In the genomic region with DNA sequence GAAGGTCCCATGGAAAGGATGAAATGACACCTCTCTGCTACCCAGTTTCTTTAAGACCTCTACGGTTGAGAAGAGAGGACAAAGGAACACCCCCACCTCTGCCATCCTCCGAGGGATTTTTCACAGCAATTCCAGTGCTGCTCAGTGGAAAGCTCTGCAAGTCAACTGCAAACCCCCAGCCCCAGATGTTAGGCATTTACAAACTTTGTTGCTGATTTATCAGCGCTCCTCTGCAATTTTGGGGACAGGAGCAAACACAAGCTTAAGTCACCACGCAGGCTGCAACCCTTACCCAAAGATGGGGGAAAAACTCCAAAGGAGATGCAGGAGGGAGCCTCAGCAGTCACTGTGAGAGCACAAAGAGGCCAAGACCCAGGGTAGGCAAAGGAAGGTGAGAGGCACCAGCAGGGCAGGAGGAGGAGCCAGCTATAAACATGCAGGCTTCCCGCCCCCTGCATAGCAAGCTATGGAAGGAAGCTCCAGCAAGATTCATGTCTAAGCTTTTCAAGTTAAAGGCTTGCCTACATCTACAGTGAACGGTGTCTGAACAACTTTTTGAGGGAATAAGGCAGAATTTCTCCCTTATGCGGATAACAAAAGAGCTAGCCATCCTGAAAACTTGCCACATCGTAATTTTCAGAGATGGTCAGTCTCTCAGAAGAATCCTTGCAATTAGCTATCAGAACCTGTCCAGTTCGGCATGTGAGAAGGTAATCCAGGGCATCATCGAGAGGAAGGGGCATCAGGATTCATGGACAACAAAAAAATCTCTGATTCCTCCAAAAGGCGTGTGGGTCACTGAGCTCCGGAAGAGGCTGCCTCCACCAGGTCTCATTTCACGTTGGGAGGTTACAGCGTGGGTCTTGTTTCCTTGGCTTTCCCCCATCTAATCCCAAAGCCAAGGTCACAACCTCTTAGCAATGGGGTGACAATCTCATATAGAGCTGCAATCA, we compare ENCODE assay signal across 8 cellular contexts. TPM values are rescaled to one million over a fixed set of nuclear protein-coding genes. Genes with fewer than 3 reads are reported as not detected.
A peak's percentile ranks its signal among the peaks of the same experiment; 100 is the strongest.
DNase-seq lines count a peak whose midpoint lies in the region; ATAC-seq lines count a peak whose summit lies in the region.

No MANE protein-coding gene starts in this region.

- H3K4me3 ChIP-seq in iPS-18a (ENCODE audit: low read length), result peak overlapping the region; percentile 60

- H3K27me3 ChIP-seq in iPS-18a (ENCODE audit: control insufficient read depth, insufficient read depth, low read length), result no peaks in the 10 kb centered on the region

- no peaks in the 10 kb centered on the region for H3K36me3 ChIP-seq in iPS-18a (ENCODE audit: control insufficient read depth, low read depth, low read length)

- DNase-seq in DMS53 (lab: John Stamatoyannopoulos, UW) (peak; percentile 37), DMS53 treated with DMSO at 0.1 percent for 48 hours (lab: John Stamatoyannopoulos, UW; ENCODE audit: unreplicated experiment) (no peak), SHP77 treated with DMSO at 0.1 percent for 48 hours (lab: John Stamatoyannopoulos, UW) (no peak), mucosa of gallbladder (ENCODE audit: low spot score) (no peak)
- DNase-seq in activated CD4-positive, alpha-beta memory T cell treated with anti-CD3 and anti-CD28 coated beads, Interleukin-2, amount 10 ng/mL, durations not matched to agents 7 days and 5 days, result peak; percentile 24
- DNase-seq in stimulated activated naive CD8-positive, alpha-beta T cell treated with anti-CD3 and anti-CD28 coated beads, Interleukin-15, amount 100 ng/mL, for 72 hours, result peak in 1 of 2 donors; percentile 26

- POLR2A ChIA-PET in activated CD4-positive, alpha-beta memory T cell treated with anti-CD3 and anti-CD28 coated beads, Interleukin-2, amount 10 ng/mL, durations not matched to agents 7 days and 5 days (lab: Charles Lee), result interaction anchor here (0.9 to 6.7 kb wide), 5 partner anchors 9 to 59 kb away, joined by 3 to 74 read pairs (median 5); no protein-coding TSS in a partner anchor

- CTCF ChIA-PET in activated CD4-positive, alpha-beta memory T cell treated with anti-CD3 and anti-CD28 coated beads, Interleukin-2, amount 10 ng/mL, durations not matched to agents 7 days and 5 days (lab: Charles Lee), result interaction anchor here (0.8 to 2.7 kb wide), 9 partner anchors 10 to 380 kb away, joined by 3 to 18 read pairs (median 6); a partner anchor contains a TSS

- H3K4me3 Mint-ChIP-seq in activated CD4-positive, alpha-beta memory T cell treated with anti-CD3 and anti-CD28 coated beads, Interleukin-2, amount 10 ng/mL, durations not matched to agents 7 days and 5 days, result no peak overlapping the region
- H3K4me3 Mint-ChIP-seq in stimulated activated naive CD8-positive, alpha-beta T cell treated with anti-CD3 and anti-CD28 coated beads, Interleukin-15, amount 100 ng/mL, for 72 hours, result peak overlapping the region; percentile 83 to 97

- peaks cover 64% of the 10 kb centered on the region for H3K4me1 ChIP-seq in iPS-18a (ENCODE audit: control insufficient read depth, low read depth, low read length)

- H3K27ac ChIP-seq in iPS-18a (ENCODE audit: low read length), result peak overlapping the region; percentile 90

- peaks cover 2% of the 10 kb centered on the region for H3K27me3 Mint-ChIP-seq in activated CD4-positive, alpha-beta memory T cell treated with anti-CD3 and anti-CD28 coated beads, Interleukin-2, amount 10 ng/mL, durations not matched to agents 7 days and 5 days
- H3K27me3 Mint-ChIP-seq in stimulated activated naive CD8-positive, alpha-beta T cell treated with anti-CD3 and anti-CD28 coated beads, Interleukin-15, amount 100 ng/mL, for 72 hours, result no peaks in the 10 kb centered on the region

- ATAC-seq in stimulated activated naive CD8-positive, alpha-beta T cell treated with anti-CD3 and anti-CD28 coated beads, Interleukin-15, amount 100 ng/mL, for 72 hours, result no peak
- no peak for ATAC-seq in HG02571 (IDR thresholded peaks at IDR 0.05; ENCODE audit: unreplicated experiment)

- H3K27ac Mint-ChIP-seq in activated CD4-positive, alpha-beta memory T cell treated with anti-CD3 and anti-CD28 coated beads, Interleukin-2, amount 10 ng/mL, durations not matched to agents 7 days and 5 days, result no peak overlapping the region
- peak overlapping the region; percentile 37 to 90 for H3K27ac Mint-ChIP-seq in stimulated activated naive CD8-positive, alpha-beta T cell treated with anti-CD3 and anti-CD28 coated beads, Interleukin-15, amount 100 ng/mL, for 72 hours

- H3K9me3 Mint-ChIP-seq in activated CD4-positive, alpha-beta memory T cell treated with anti-CD3 and anti-CD28 coated beads, Interleukin-2, amount 10 ng/mL, durations not matched to agents 7 days and 5 days, result no peaks in the 10 kb centered on the region
- no peaks in the 10 kb centered on the region for H3K9me3 Mint-ChIP-seq in stimulated activated naive CD8-positive, alpha-beta T cell treated with anti-CD3 and anti-CD28 coated beads, Interleukin-15, amount 100 ng/mL, for 72 hours

- no peaks in the 10 kb centered on the region for H3K9me3 ChIP-seq in iPS-18a (ENCODE audit: control insufficient read depth, low read depth, low read length)

- H3K9ac ChIP-seq in iPS-18a (ENCODE audit: low read length), result peak overlapping the region; percentile 34

- H3K36me3 Mint-ChIP-seq in activated CD4-positive, alpha-beta memory T cell treated with anti-CD3 and anti-CD28 coated beads, Interleukin-2, amount 10 ng/mL, durations not matched to agents 7 days and 5 days (ENCODE audit: low read depth), result peaks cover 14% of the 10 kb centered on the region

- H3K4me1 Mint-ChIP-seq in activated CD4-positive, alpha-beta memory T cell treated with anti-CD3 and anti-CD28 coated beads, Interleukin-2, amount 10 ng/mL, durations not matched to agents 7 days and 5 days, result peaks cover 71% of the 10 kb centered on the region
- H3K4me1 Mint-ChIP-seq in stimulated activated naive CD8-positive, alpha-beta T cell treated with anti-CD3 and anti-CD28 coated beads, Interleukin-15, amount 100 ng/mL, for 72 hours, result peaks cover 78% of the 10 kb centered on the region

RNA-seq across cellular contexts. Expression of a gene that starts 3.9 kb away (rescaled TPM):
- 100 to 1,000 TPM; 137 to 141 TPM for total RNA-seq in activated CD4-positive, alpha-beta memory T cell treated with anti-CD3 and anti-CD28 coated beads, Interleukin-2, amount 10 ng/mL, durations not matched to agents 7 days and 5 days
- 150 TPM for total RNA-seq in mucosa of gallbladder

RNA-seq across cellular contexts. Expression of a gene that starts 24.1 kb away (rescaled TPM):
- 1 to 10 TPM; 1.5 to 2.4 TPM for total RNA-seq in activated CD4-positive, alpha-beta memory T cell treated with anti-CD3 and anti-CD28 coated beads, Interleukin-2, amount 10 ng/mL, durations not matched to agents 7 days and 5 days
- 12.0 TPM for total RNA-seq in mucosa of gallbladder

Comparison
In these comparisons a context has a peak if more than half of its experiments do, and no peak if none do; other contexts are left out.
1. DNase-seq: peak in DMS53 (single experiment) and activated CD4-positive, alpha-beta memory T cell treated with anti-CD3 and anti-CD28 coated beads, Interleukin-2, amount 10 ng/mL, durations not matched to agents 7 days and 5 days (single experiment); none in DMS53 treated with DMSO at 0.1 percent for 48 hours (single experiment), SHP77 treated with DMSO at 0.1 percent for 48 hours (single experiment) and mucosa of gallbladder (single experiment).